ENCODE assay signal across 14 cellular contexts in genomic region chr10:126798649-126799048, GRCh38.
"Had no signal": no experiment of that assay in that cellular context is flagged by ENCODE, and none has a peak within 500 bp of the region (broad histone marks: within the 10 kb centered on the region; RNA-seq: fewer than 3 reads in every experiment).

No MANE protein-coding gene starts in this region.

- H3K79me2 ChIP-seq: parathyroid adenoma had no signal

- H3K4me3 ChIP-seq: dorsolateral prefrontal cortex, esophagus muscularis mucosa had no signal

- H3K27me3 ChIP-seq: dorsolateral prefrontal cortex, esophagus muscularis mucosa, neutrophil had no signal

- H3K36me3 ChIP-seq: esophagus muscularis mucosa, neutrophil had no signal

- ATAC-seq: left ventricle myocardium superior; natural killer cell; stimulated activated memory B cell treated with anti-CD40 and anti-IgM and Interleukin-4, amounts not matched to agents 10 μg/mL and 1 μg/mL and 100 μg/mL, for 72 hours; T-helper 17 cell had no signal

- DNase-seq: activated CD4-positive, alpha-beta T cell treated with anti-CD3 and anti-CD28 coated beads, Interleukin-2, amount 50 U/mL, for 1 hour; activated CD4-positive, CD25-positive, alpha-beta regulatory T cell; activated naive CD4-positive, alpha-beta T cell treated with anti-CD3 and anti-CD28 coated beads, Interleukin-2, amount 10 ng/mL, durations not matched to agents 7 days and 5 days; dorsolateral prefrontal cortex; hippocampal formation; kidney glomerular epithelial cell; left ventricle myocardium superior; natural killer cell; stimulated activated CD4-positive, alpha-beta T cell treated with anti-CD3 and anti-CD28 coated beads, Interleukin-2, amount 100 ng/mL, for 48 hours; T-helper 17 cell had no signal

- H3K9ac ChIP-seq: parathyroid adenoma had no signal

- H3K4me1 ChIP-seq: esophagus muscularis mucosa, parathyroid adenoma had no signal

- H3K27ac ChIP-seq: dorsolateral prefrontal cortex, esophagus muscularis mucosa, neutrophil, parathyroid adenoma had no signal
